Comparison of ENCODE assay signal across 8 cellular contexts in the genomic region with DNA sequence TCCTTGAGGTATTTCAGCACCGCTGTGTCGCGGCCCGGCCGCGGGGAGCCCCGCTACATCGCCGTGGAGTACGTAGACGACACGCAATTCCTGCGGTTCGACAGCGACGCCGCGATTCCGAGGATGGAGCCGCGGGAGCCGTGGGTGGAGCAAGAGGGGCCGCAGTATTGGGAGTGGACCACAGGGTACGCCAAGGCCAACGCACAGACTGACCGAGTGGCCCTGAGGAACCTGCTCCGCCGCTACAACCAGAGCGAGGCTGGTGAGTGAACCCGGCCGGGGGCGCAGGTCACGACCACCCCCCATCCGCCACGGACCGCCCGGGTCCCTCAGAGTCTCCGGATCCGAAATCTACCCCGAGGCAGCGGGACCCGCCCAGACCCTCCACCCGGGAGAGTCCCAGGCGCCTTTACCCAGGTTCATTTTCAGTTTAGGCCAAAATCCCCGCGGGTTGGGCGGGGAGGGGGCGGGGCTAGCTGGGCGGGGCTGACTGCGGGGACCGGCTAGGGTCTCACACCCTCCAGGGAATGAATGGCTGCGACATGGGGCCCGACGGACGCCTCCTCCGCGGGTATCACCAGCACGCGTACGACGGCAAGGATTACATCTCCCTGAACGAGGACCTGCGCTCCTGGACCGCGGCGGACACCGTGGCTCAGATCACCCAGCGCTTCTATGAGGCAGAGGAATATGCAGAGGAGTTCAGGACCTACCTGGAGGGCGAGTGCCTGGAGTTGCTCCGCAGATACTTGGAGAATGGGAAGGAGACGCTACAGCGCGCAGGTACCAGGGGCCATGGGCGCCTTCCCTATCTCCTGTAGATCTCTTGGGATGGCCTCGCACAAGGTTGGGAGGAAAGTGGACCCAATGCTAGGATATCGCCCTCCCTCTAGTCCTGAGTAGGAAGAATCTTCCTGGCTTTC. TPM values are rescaled to one million over a fixed set of nuclear protein-coding genes. Genes with fewer than 3 reads are reported as not detected.
DNase-seq lines count a peak whose midpoint lies in the region; ATAC-seq lines count a peak whose summit lies in the region.

No MANE protein-coding gene starts in this region.

- no peaks in the 10 kb centered on the region for H3K9me3 ChIP-seq in aorta (ENCODE audit: control insufficient read depth, low read length)

- intact Hi-C loops in Right ventricle myocardium inferior (cut with DNase I) (no loop called here), aorta (cut with DNase I) (no loop called here)

- WGBS in aorta, 2 donors = 8 to 9% methylated on average over 71 to 76 of the region's 76 CpGs

- DNase-seq in NCI-H82 (lab: John Stamatoyannopoulos, UW) (peak; percentile 29), NCI-H82 treated with DMSO at 0.1 percent for 48 hours (lab: John Stamatoyannopoulos, UW; ENCODE audit: unreplicated experiment) (no peak), M059J (ENCODE audit: low read depth) (peak; percentile 40), Right ventricle myocardium inferior (ENCODE audit: missing footprints) (peak; percentile 77), retina (peak; percentile 49), aorta (peak; percentile 68 to 86), NCI-H2081 treated with DMSO at 0.1 percent for 48 hours (lab: John Stamatoyannopoulos, UW) (no peak)
- peak; percentile 93 for DNase-seq in activated effector memory CD4-positive, alpha-beta T cell treated with anti-CD3 and anti-CD28 coated beads, Interleukin-2, amount 50 U/mL, for 16 hours

- ATAC-seq in Right ventricle myocardium inferior = peak; percentile 57
- ATAC-seq in aorta (ENCODE audit: low FRiP score) = peak; percentile 83

- H3K36me3 ChIP-seq in aorta (ENCODE audit: control insufficient read depth in 1 of 2, insufficient read depth in 2 of 2, low read length in 1 of 2) = no peaks in the 10 kb centered on the region

- H3K4me3 ChIP-seq in aorta (ENCODE audit: low read length in 2 of 2) = peak overlapping the region; percentile 90 to 93

- peak overlapping the region in 1 of 2 donors; percentile 55 for H3K27ac ChIP-seq in aorta (ENCODE audit: low read depth in 1 of 2, low read length in 2 of 2)

- H3K4me1 ChIP-seq in aorta (ENCODE audit: control insufficient read depth in 1 of 2, insufficient read depth in 2 of 2, low read length in 2 of 2) = no peaks in the 10 kb centered on the region

- H3K27me3 ChIP-seq in aorta (ENCODE audit: control insufficient read depth in 1 of 2, insufficient read depth in 2 of 2, low read length in 1 of 2) = no peaks in the 10 kb centered on the region

RNA-seq across cellular contexts. Expression of a gene that starts 0.7 kb away (rescaled TPM):
- 379 and 414 TPM in 2 replicates for total RNA-seq in M059J (2014; rRNA removed; shearing (Covaris generic))
- 32.6 TPM for total RNA-seq in Right ventricle myocardium inferior
- 100 to 1,000 TPM in 1 of 2 donors, 10 to 100 TPM in 1; 90.5 to 124 TPM for total RNA-seq in aorta
- polyA plus RNA-seq in aorta = 100 to 1,000 TPM in 1 of 2 donors, 10 to 100 TPM in 1; 34.2 to 153 TPM

RNA-seq across cellular contexts. Expression of a gene that starts 43.0 kb away (rescaled TPM):
- total RNA-seq in M059J (2014; rRNA removed; shearing (Covaris generic)) = 0.05 TPM in 1 of 2 replicates, not detected in the other
- total RNA-seq in Right ventricle myocardium inferior (not detected), aorta (under 1 TPM in 1 of 2 donors, not detected in 1; 0.49 TPM)
- 1 to 10 TPM in 1 of 2 donors, not detected in 1; 7.1 TPM for polyA plus RNA-seq in aorta

Comparison
In these comparisons a context has a peak if more than half of its experiments do, and no peak if none do; other contexts are left out.
1. DNase-seq: peak in NCI-H82 (single experiment), M059J (single experiment), activated effector memory CD4-positive, alpha-beta T cell treated with anti-CD3 and anti-CD28 coated beads, Interleukin-2, amount 50 U/mL, for 16 hours (single experiment), Right ventricle myocardium inferior (single experiment), retina (single experiment) and aorta (2 of 2); none in NCI-H82 treated with DMSO at 0.1 percent for 48 hours (single experiment) and NCI-H2081 treated with DMSO at 0.1 percent for 48 hours (single experiment).